Comparison of ENCODE assay signal across 18 cellular contexts in the genomic region with DNA sequence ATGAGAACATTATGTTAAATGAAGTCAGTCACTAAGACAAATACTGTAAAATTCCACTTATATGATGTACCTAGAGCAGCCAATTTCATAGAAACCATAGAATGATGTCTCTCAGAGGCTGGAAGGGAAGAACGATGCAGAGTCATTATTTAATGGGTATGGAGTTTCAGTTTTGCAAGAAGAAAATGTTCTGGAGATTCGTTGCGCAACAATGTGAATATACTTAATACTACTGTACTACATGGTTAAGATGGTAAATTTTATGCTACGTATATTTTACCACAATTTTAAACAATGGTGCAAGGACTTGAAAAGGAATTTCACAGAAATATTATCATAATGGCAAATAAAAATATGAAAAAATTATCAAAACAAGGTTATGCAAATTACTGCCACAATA.
"Had no signal": no experiment of that assay in that cellular context is flagged by ENCODE, and none has a peak within 500 bp of the region (broad histone marks: within the 10 kb centered on the region; RNA-seq: fewer than 3 reads in every experiment).

No MANE protein-coding gene starts in this region.

- H3K4me3 ChIP-seq: dorsolateral prefrontal cortex, heart left ventricle, lung, psoas muscle, skin epidermis had no signal

- H3K4me1 ChIP-seq: heart left ventricle, psoas muscle had no signal

- H3K9me3 ChIP-seq: neutrophil, psoas muscle had no signal

- H3K36me3 ChIP-seq: heart left ventricle, neutrophil had no signal

- ATAC-seq: heart left ventricle; left colon; left ventricle myocardium superior; naive thymus-derived CD4-positive, alpha-beta T cell; psoas muscle; sciatic nerve had no signal

- DNase-seq: cortex of kidney; dorsolateral prefrontal cortex; effector CD8-positive, alpha-beta T cell; heart left ventricle; hippocampal formation; left colon; left ventricle myocardium superior; naive thymus-derived CD4-positive, alpha-beta T cell; psoas muscle; retina; stimulated activated CD4-positive, alpha-beta T cell treated with anti-CD3 and anti-CD28 coated beads, Interleukin-12 subunit alpha, Interleukin-12 subunit beta, amount 100 ng/mL, for 4 hours; stimulated activated naive CD4-positive, alpha-beta T cell; trophoblast cell had no signal

- FAIRE-seq: frontal cortex had no signal

- H3K27ac ChIP-seq: dorsolateral prefrontal cortex, heart left ventricle, neutrophil, psoas muscle, skin epidermis had no signal

- H3K27me3 ChIP-seq: dorsolateral prefrontal cortex, heart left ventricle, neutrophil had no signal
